Comparison of ENCODE assay signal across 1 cellular context in genomic region chr2:30677861-30678385, GRCh38.
TF ChIP-seq lines count a peak whose summit lies in the region.

No MANE protein-coding gene starts in this region.

TF ChIP-seq in A549, 52 proteins besides CTCF, POLR2A, EP300 and RAD21 (continued from another document):
- TF ChIP-seq USF2 (IDR thresholded peaks at IDR 0.05), result no peak
TF ChIP-seq in A549: peak in this region for 0.
